In the genomic region with DNA sequence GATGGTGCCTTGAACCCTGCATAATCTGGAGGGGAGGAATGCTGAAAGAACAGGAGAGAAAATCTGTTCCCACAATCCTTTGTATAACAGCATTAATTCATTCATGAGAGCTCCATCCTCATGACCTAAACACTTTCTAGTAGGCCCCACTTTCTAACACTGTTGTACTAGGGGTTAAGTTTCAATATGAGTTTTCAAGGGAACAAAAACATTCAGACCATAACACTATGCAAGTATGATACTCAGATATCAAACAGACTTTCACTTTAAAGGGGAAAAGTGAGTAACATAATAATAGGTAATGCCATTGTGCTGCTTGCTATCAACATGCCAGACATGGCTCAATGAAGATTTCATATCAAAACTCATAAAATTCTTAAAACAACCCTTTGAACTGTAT, we compare ENCODE assay signal across 20 cellular contexts. TPM values are rescaled to one million over a fixed set of nuclear protein-coding genes. Genes with fewer than 3 reads are reported as not detected.
A peak's percentile ranks its signal among the peaks of the same experiment; 100 is the strongest.
DNase-seq lines count a peak whose midpoint lies in the region; ATAC-seq and TF ChIP-seq lines count a peak whose summit lies in the region.
"Had no signal": no experiment of that assay in that cellular context is flagged by ENCODE, and none has a peak within 500 bp of the region (broad histone marks: within the 10 kb centered on the region; RNA-seq: fewer than 3 reads in every experiment).

No MANE protein-coding gene starts in this region.

- no peaks in the 10 kb centered on the region for H3K27me3 ChIP-seq in mesendoderm (ENCODE audit: insufficient read depth, low read length, poor library complexity)
- H3K27me3 ChIP-seq: suprapubic skin had no signal

- H3K4ac ChIP-seq in mesendoderm (ENCODE audit: low read depth, low read length): peak overlapping the region; percentile 70

- H4K5ac ChIP-seq in mesendoderm (ENCODE audit: low read length): no peak overlapping the region

- H4K8ac ChIP-seq in mesendoderm (ENCODE audit: low read depth, low read length): no peak overlapping the region

- peak; percentile 35 for ATAC-seq in GM18519 (IDR thresholded peaks at IDR 0.05; ENCODE audit: low FRiP score, unreplicated experiment)
- ATAC-seq in GM21423 (IDR thresholded peaks at IDR 0.05; ENCODE audit: unreplicated experiment): peak; percentile 38
- peak; percentile 40 for ATAC-seq in HG03175 (IDR thresholded peaks at IDR 0.05; ENCODE audit: unreplicated experiment)
- ATAC-seq: Right ventricle myocardium inferior had no signal

- H3K18ac ChIP-seq in mesendoderm (ENCODE audit: low read length): no peak overlapping the region

- no peak overlapping the region for H3K56ac ChIP-seq in mesendoderm (ENCODE audit: low read length)

- no peaks in the 10 kb centered on the region for H3K79me1 ChIP-seq in mesendoderm (ENCODE audit: low read length)

- no peak overlapping the region for H3K27ac ChIP-seq in mesendoderm (ENCODE audit: low read depth, low read length)
- H3K27ac ChIP-seq: suprapubic skin had no signal

- H2AK5ac ChIP-seq in mesendoderm (ENCODE audit: low read length): no peak overlapping the region

- DNase-seq in mesendoderm (no peak), EL (no peak), erythroblast (lab: John Stamatoyannopoulos, UW) (no peak), 8988T (no peak), HuH-7.5 (ENCODE audit: low spot score) (no peak)
- DNase-seq: activated CD8-positive, alpha-beta memory T cell treated with anti-CD3 and anti-CD28 coated beads for 24 hours; activated effector memory CD4-positive, alpha-beta T cell treated with anti-CD3 and anti-CD28 coated beads, Interleukin-2, amount 50 U/mL, for 16 hours; aorta; endodermal cell; HFFc6; hypothalamus; IMR-90; kidney glomerular epithelial cell; NCI-H1930; T-helper 1 cell had no signal

- H3K79me2 ChIP-seq in mesendoderm (ENCODE audit: control insufficient read depth, insufficient read depth, low read length): no peaks in the 10 kb centered on the region

- H3K4me1 ChIP-seq in mesendoderm (ENCODE audit: control insufficient read depth, low read depth, low read length): no peaks in the 10 kb centered on the region

- H2BK5ac ChIP-seq in mesendoderm (ENCODE audit: low read length): no peak overlapping the region

- no peaks in the 10 kb centered on the region for H3K36me3 ChIP-seq in mesendoderm (ENCODE audit: control insufficient read depth, insufficient read depth, low read length)
- H3K36me3 ChIP-seq: suprapubic skin had no signal

- TF ChIP-seq POLR2A in erythroblast (IDR thresholded peaks at IDR 0.05; ENCODE audit: low read length): no peak

- H2BK15ac ChIP-seq in mesendoderm (replicated peaks; ENCODE audit: low read depth): no peak overlapping the region

- H2BK120ac ChIP-seq in mesendoderm (ENCODE audit: low read depth, low read length): peak overlapping the region; percentile 45

- no peak overlapping the region for H3K4me2 ChIP-seq in mesendoderm (ENCODE audit: low read length)

- no peak overlapping the region for H3K23ac ChIP-seq in mesendoderm (ENCODE audit: low read length)

- no peak overlapping the region for H3K9ac ChIP-seq in mesendoderm (ENCODE audit: low read length)

- H3K4me3 ChIP-seq in mesendoderm (ENCODE audit: low read length): no peak overlapping the region
- H3K4me3 ChIP-seq: suprapubic skin had no signal

RNA-seq across cellular contexts. Expression of a gene that starts 32.4 kb away (rescaled TPM):
- not detected for polyA plus RNA-seq in mesendoderm (2013, experiment 1 of 2)
- polyA plus RNA-seq in mesendoderm (2013, experiment 2 of 2): not detected
- polyA plus RNA-seq: aorta, IMR-90 had no signal

RNA-seq across cellular contexts. Expression of a gene that starts 42.7 kb away (rescaled TPM):
- 55.1 TPM for polyA plus RNA-seq in mesendoderm (2013, experiment 1 of 2)
- polyA plus RNA-seq in mesendoderm (2013, experiment 2 of 2): 57.2 TPM
